Comparison of ENCODE assay signal across 9 cellular contexts in genomic region chr6:72084992-72085569, GRCh38.
DNase-seq lines count a peak whose midpoint lies in the region; ATAC-seq and TF ChIP-seq lines count a peak whose summit lies in the region.
"Had no signal": no experiment of that assay in that cellular context is flagged by ENCODE, and none has a peak within 500 bp of the region (broad histone marks: within the 10 kb centered on the region; RNA-seq: fewer than 3 reads in every experiment).

No MANE protein-coding gene starts in this region.

- intact Hi-C loops in right lobe of liver (cut with DNase I), result loop anchor here in 1 of 2 donors (5.0 kb wide), 1 partner anchor 553 kb away; no protein-coding TSS in a partner anchor

- TF ChIP-seq CTCF in LNCAP (IDR thresholded peaks at IDR 0.05) (peak; percentile 48; the same call in 1 of the 2 replicates), right lobe of liver (IDR thresholded peaks at IDR 0.05) (peak; percentile 28 to 58 (median 52))

- no peak for TF ChIP-seq POLR2A in right lobe of liver (IDR thresholded peaks at IDR 0.05)

- no peak overlapping the region for H3K4me3 ChIP-seq in right lobe of liver

- WGBS in right lobe of liver (ENCODE audit: insufficient coverage, low coverage, low lambda C conversion rate, missing lambda C conversion rate), result 0% methylated on average over 1 of the region's 1 CpG

- H3K27ac ChIP-seq in right lobe of liver, result no peak overlapping the region

- no peaks in the 10 kb centered on the region for H3K27me3 ChIP-seq in right lobe of liver

- H3K36me3 ChIP-seq in right lobe of liver, result no peaks in the 10 kb centered on the region

- DNase-seq in DMS114 treated with DMSO at 0.1 percent for 48 hours (lab: John Stamatoyannopoulos, UW; ENCODE audit: unreplicated experiment), result peak; percentile 0
- DNase-seq in amniotic stem cell (lab: John Stamatoyannopoulos, UW), result peak; percentile 13
- no peak for DNase-seq in right lobe of liver
- DNase-seq in occipital lobe (lab: John Stamatoyannopoulos, UW), result no peak
- no peak for DNase-seq in stimulated activated CD4-positive, alpha-beta T cell treated with anti-CD3 and anti-CD28 coated beads, Interleukin-15, amount 100 ng/mL, for 24 hours
- no peak for DNase-seq in effector CD4-positive, alpha-beta T cell
- DNase-seq: activated naive CD4-positive, alpha-beta T cell treated with anti-CD3 and anti-CD28 coated beads, Interleukin-2, amount 50 U/mL, for 16 hours had no signal

- H3K9me3 ChIP-seq in right lobe of liver, result no peaks in the 10 kb centered on the region

- ATAC-seq in right lobe of liver (no peak), GM21717 (IDR thresholded peaks at IDR 0.05; ENCODE audit: unreplicated experiment) (no peak)

- H3K4me1 ChIP-seq in right lobe of liver, result no peaks in the 10 kb centered on the region

Comparison
In these comparisons a context has a peak if more than half of its experiments do, and no peak if none do; other contexts are left out.
1. DNase-seq: peak in DMS114 treated with DMSO at 0.1 percent for 48 hours (single experiment) and amniotic stem cell (single experiment); none in right lobe of liver (0 of 3), occipital lobe (single experiment), stimulated activated CD4-positive, alpha-beta T cell treated with anti-CD3 and anti-CD28 coated beads, Interleukin-15, amount 100 ng/mL, for 24 hours (single experiment) and effector CD4-positive, alpha-beta T cell (single experiment).